Comparison of ENCODE assay signal across 18 cellular contexts in genomic region chr3:77323616-77324015, GRCh38.
DNase-seq lines count a peak whose midpoint lies in the region; ATAC-seq, FAIRE-seq and TF ChIP-seq lines count a peak whose summit lies in the region.
"Had no signal": no experiment of that assay in that cellular context is flagged by ENCODE, and none has a peak within 500 bp of the region (broad histone marks: within the 10 kb centered on the region; RNA-seq: fewer than 3 reads in every experiment).

No MANE protein-coding gene starts in this region.

- H3K9me3 ChIP-seq in HepG2 (ENCODE audit: low read length) (no peaks in the 10 kb centered on the region), right lobe of liver (no peaks in the 10 kb centered on the region), adipocyte (ENCODE audit: control insufficient read depth, low read length) (no peaks in the 10 kb centered on the region)
- H3K9me3 ChIP-seq: BLaER1 had no signal

- TF ChIP-seq POLR2A in HepG2 (IDR thresholded peaks at IDR 0.05; ENCODE audit: insufficient read depth in 1 of 2, low read depth in 2 of 2, low read length in 2 of 2) = no peak
- no peak for TF ChIP-seq POLR2A in right lobe of liver (IDR thresholded peaks at IDR 0.05)

- TF ChIP-seq RAD21 in HepG2 (CRISPR knock-in tag; IDR thresholded peaks at IDR 0.05) = no peak

- H3K79me2 ChIP-seq in HepG2 (ENCODE audit: insufficient read depth, low read length) = no peaks in the 10 kb centered on the region

- POLR2A ChIA-PET in HepG2 (lab: Yijun Ruan, JAX) = no interaction called here

- ATAC-seq in HepG2 (no peak), right lobe of liver (no peak), HG02852 (IDR thresholded peaks at IDR 0.05; ENCODE audit: unreplicated experiment) (no peak)

- intact Hi-C loops in HepG2 (cut with micrococcal nuclease; ENCODE audit: unreplicated experiment) (loop anchor here (10.0 kb wide), 1 partner anchor 1711 kb away; no protein-coding TSS in a partner anchor), right lobe of liver (cut with DNase I) (no loop called here)

- TF ChIP-seq CTCF in HepG2 (CRISPR knock-in tag; IDR thresholded peaks at IDR 0.05) (no peak), right lobe of liver (IDR thresholded peaks at IDR 0.05) (no peak), D721Med (IDR thresholded peaks at IDR 0.05; ENCODE audit: insufficient read depth, missing control alignments) (no peak)

- peaks cover 26% of the 10 kb centered on the region for H3K4me1 ChIP-seq in HepG2 (ENCODE audit: insufficient read depth, low read length)
- H3K4me1 ChIP-seq in right lobe of liver = no peaks in the 10 kb centered on the region
- peaks cover 18% of the 10 kb centered on the region for H3K4me1 ChIP-seq in adipocyte (ENCODE audit: control insufficient read depth, insufficient read depth, low read length)

- no peaks in the 10 kb centered on the region for H3K36me3 ChIP-seq in HepG2 (replicated peaks in 1 of 2; ENCODE audit: control insufficient read depth in 1 of 2, insufficient read depth in 2 of 2, low read length in 2 of 2)
- H3K36me3 ChIP-seq in right lobe of liver = no peaks in the 10 kb centered on the region
- no peaks in the 10 kb centered on the region for H3K36me3 ChIP-seq in adipocyte (ENCODE audit: control insufficient read depth, insufficient read depth, low read length, severe bottlenecking)
- H3K36me3 ChIP-seq: BLaER1 had no signal

- H3K4me3 ChIP-seq in HepG2 (replicated peaks in 1 of 3; ENCODE audit: insufficient read depth in 1 of 3, low read depth in 2 of 3, low read length in 3 of 3) = no peak overlapping the region
- no peak overlapping the region for H3K4me3 ChIP-seq in right lobe of liver
- H3K4me3 ChIP-seq in adipocyte (ENCODE audit: low read length) = no peak overlapping the region
- H3K4me3 ChIP-seq: BLaER1 had no signal

- in situ Hi-C loops in HepG2 (cut with HindIII; ENCODE audit: extremely low pct_ligation_motif_present, low pct_unique_long_range_greater_than_20kb) = no loop called here

- H3K9ac ChIP-seq in HepG2 (ENCODE audit: insufficient read depth, low read depth, low read length) (no peak overlapping the region), adipocyte (ENCODE audit: low read length) (no peak overlapping the region)
- H3K9ac ChIP-seq: BLaER1, KMS-11 had no signal

- CTCF ChIA-PET in HepG2 (lab: Yijun Ruan, JAX; ENCODE audit: low intra/inter-chr PET ratio, low total read pairs) = no interaction called here

- TF ChIP-seq EP300 in HepG2 (IDR thresholded peaks at IDR 0.05; ENCODE audit: low read depth in 2 of 2, low read length in 2 of 2) (no peak), HepG2 (CRISPR knock-in tag; IDR thresholded peaks at IDR 0.05; ENCODE audit: borderline replicate concordance) (no peak)

- no peak for FAIRE-seq in HepG2 (lab: Jason Lieb, UNC)
- no peak for FAIRE-seq in D721Med (lab: Jason Lieb, UNC)
- FAIRE-seq: GM12891, H1 had no signal

- H3K4me2 ChIP-seq in HepG2 (ENCODE audit: low read depth, low read length) = no peak overlapping the region
- H3K4me2 ChIP-seq: BLaER1, KMS-11 had no signal

- no TSS peak for BruUV-seq in HepG2 (replicated peaks; lab: Mats Ljungman, UMichigan)

- H3K27me3 ChIP-seq in HepG2 (ENCODE audit: control insufficient read depth in 1 of 2, insufficient read depth in 2 of 2, low read length in 2 of 2) = no peaks in the 10 kb centered on the region
- no peaks in the 10 kb centered on the region for H3K27me3 ChIP-seq in right lobe of liver
- no peaks in the 10 kb centered on the region for H3K27me3 ChIP-seq in adipocyte (replicated peaks; ENCODE audit: control insufficient read depth, insufficient read depth, low read length)
- H3K27me3 ChIP-seq: BLaER1 had no signal

- DNase-seq in HepG2 (ENCODE audit: low spot score) (peak; percentile 21), right lobe of liver (no peak), adipocyte (ENCODE audit: low read depth) (peak; percentile 50), fibroblast of gingiva (ENCODE audit: low read depth) (peak; percentile 59), putamen (ENCODE audit: low spot score) (no peak), D721Med (ENCODE audit: insufficient read length, low spot score) (no peak)
- DNase-seq: 8988T; Calu3; CD4-positive, alpha-beta memory T cell; DMS 273 treated with DMSO at 0.1 percent for 48 hours; DMS53; DND-41; H9 had no signal

- H3K27ac ChIP-seq in HepG2 (ENCODE audit: extremely low read length, insufficient read depth, low read length) (no peak overlapping the region), right lobe of liver (no peak overlapping the region)
- H3K27ac ChIP-seq: BLaER1, KMS-11 had no signal

- no peak overlapping the region for H2AFZ ChIP-seq in HepG2 (ENCODE audit: low read length)

- H4K20me1 ChIP-seq in HepG2 (ENCODE audit: insufficient read depth, low read length) = no peaks in the 10 kb centered on the region
- H4K20me1 ChIP-seq: BLaER1 had no signal

TF ChIP-seq in HepG2, 621 proteins besides CTCF, POLR2A, EP300 and RAD21:
- TF ChIP-seq SMAD1 (CRISPR knock-in tag; IDR thresholded peaks at IDR 0.05; ENCODE audit: borderline replicate concordance, low read depth) (no peak), ZSCAN31 (CRISPR knock-in tag; IDR thresholded peaks at IDR 0.05; ENCODE audit: low read depth) (no peak), ZNF251 (CRISPR knock-in tag; IDR thresholded peaks at IDR 0.05) (no peak), NPAS2 (CRISPR knock-in tag; IDR thresholded peaks at IDR 0.05; ENCODE audit: borderline replicate concordance) (no peak), NFIC (IDR thresholded peaks at IDR 0.05; ENCODE audit: low read length) (no peak), ZNF616 (CRISPR knock-in tag; IDR thresholded peaks at IDR 0.05; ENCODE audit: low read depth) (no peak), TEAD2 (CRISPR knock-in tag; IDR thresholded peaks at IDR 0.05) (no peak), HMGXB4 (CRISPR knock-in tag; IDR thresholded peaks at IDR 0.05; ENCODE audit: borderline replicate concordance in 1 of 2, low read depth in 1 of 2) (no peak), GPN1 (CRISPR knock-in tag; IDR thresholded peaks at IDR 0.05; ENCODE audit: borderline replicate concordance) (no peak), TSC22D2 (CRISPR knock-in tag; IDR thresholded peaks at IDR 0.05; ENCODE audit: borderline replicate concordance) (no peak), NR2F2 (IDR thresholded peaks at IDR 0.05; ENCODE audit: borderline replicate concordance, low read depth) (no peak)

Comparison
In these comparisons a context has a peak if more than half of its experiments do, and no peak if none do; other contexts are left out.
1. DNase-seq: peak in HepG2 (single experiment), adipocyte (single experiment) and fibroblast of gingiva (single experiment); none in right lobe of liver (0 of 3), putamen (single experiment) and D721Med (single experiment).